In the genomic region with DNA sequence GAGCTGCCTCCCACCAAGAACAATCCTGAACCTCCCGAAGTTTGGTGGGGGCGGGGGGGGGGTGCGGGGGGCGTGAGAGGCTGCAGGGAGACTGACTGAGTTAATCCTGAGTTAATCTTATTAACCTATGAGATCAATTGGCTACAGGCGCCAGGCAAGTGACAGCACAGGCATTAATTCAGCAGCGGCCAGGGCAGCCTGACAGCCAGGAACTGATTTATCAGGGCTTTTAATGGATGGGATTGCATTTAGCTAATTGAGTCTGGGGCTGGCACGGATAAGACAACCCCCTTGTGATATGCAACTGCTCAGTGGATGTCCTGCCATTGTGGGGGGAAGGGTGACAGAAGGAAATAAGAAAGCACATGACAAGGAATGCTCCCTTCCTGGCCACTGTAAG, we compare ENCODE assay signal across 16 cellular contexts. TPM values are rescaled to one million over a fixed set of nuclear protein-coding genes. Genes with fewer than 3 reads are reported as not detected.
DNase-seq lines count a peak whose midpoint lies in the region; ATAC-seq and TF ChIP-seq lines count a peak whose summit lies in the region.
"Had no signal": no experiment of that assay in that cellular context is flagged by ENCODE, and none has a peak within 500 bp of the region (broad histone marks: within the 10 kb centered on the region; RNA-seq: fewer than 3 reads in every experiment).

No MANE protein-coding gene starts in this region.

- H3K27me3 ChIP-seq in A673 (replicated peaks; ENCODE audit: insufficient read depth, low read depth, low read length, poor library complexity): no peaks in the 10 kb centered on the region

- intact Hi-C loops in A673 (cut with micrococcal nuclease; ENCODE audit: unreplicated experiment): no loop called here

- H3K36me3 ChIP-seq in A673 (ENCODE audit: insufficient read depth, low read length, poor library complexity, severe bottlenecking): no peaks in the 10 kb centered on the region
- H3K36me3 ChIP-seq: BLaER1 treated with 17β-estradiol and CSF1 and Interleukin-3, amounts not matched to agents 10 nM and 100 nM had no signal

- no peaks in the 10 kb centered on the region for H3K36me3 Mint-ChIP-seq in brain

- H3K9me3 Mint-ChIP-seq in brain: no peaks in the 10 kb centered on the region

- ATAC-seq in HG03175 (IDR thresholded peaks at IDR 0.05; ENCODE audit: unreplicated experiment): no peak
- no peak for ATAC-seq in HG03442 (IDR thresholded peaks at IDR 0.05; ENCODE audit: unreplicated experiment)
- ATAC-seq: Panc1 had no signal

- BruUV-seq in A673 (replicated peaks; lab: Mats Ljungman, UMichigan): no TSS peak

- H3K9me3 ChIP-seq in A673 (ENCODE audit: low read depth, low read length, poor library complexity, severe bottlenecking): no peaks in the 10 kb centered on the region
- H3K9me3 ChIP-seq: BLaER1 treated with 17β-estradiol and CSF1 and Interleukin-3, amounts not matched to agents 10 nM and 100 nM had no signal

- peak overlapping the region in 3 of 5 experiments; percentile 71 to 87 (median 81) for H3K27ac Mint-ChIP-seq in brain

- peak; percentile 43 for DNase-seq in A673 (ENCODE audit: low spot score)
- DNase-seq in NCI-H524 (lab: John Stamatoyannopoulos, UW): peak; percentile 94
- peak; percentile 47 for DNase-seq in mesenteric fat pad (ENCODE audit: low spot score)
- DNase-seq in foreskin melanocyte: no peak
- no peak for DNase-seq in NCI-H2029 (lab: John Stamatoyannopoulos, UW)
- DNase-seq: 8988T, GF-D8, NCI-H1930, NCI-H2171, NCI-H446 treated with DMSO at 0.1 percent for 48 hours had no signal

- TF ChIP-seq CTCF in A673 (conservative IDR thresholded peaks at IDR 0.05; ENCODE audit: low read depth, low read length): no peak
- TF ChIP-seq CTCF in brain (conservative IDR thresholded peaks at IDR 0.05): no peak

- peaks cover 39% of the 10 kb centered on the region for H3K4me1 Mint-ChIP-seq in brain

- CTCF ChIA-PET in A673 (lab: Charles Lee): no interaction called here

- H3K4me1 ChIP-seq in A673 (ENCODE audit: insufficient read depth, low read length, poor library complexity, severe bottlenecking): peaks cover 28% of the 10 kb centered on the region

- H3K4me3 ChIP-seq in A673 (ENCODE audit: low read depth, low read length, poor library complexity, severe bottlenecking): no peak overlapping the region
- H3K4me3 ChIP-seq: BLaER1 treated with 17β-estradiol and CSF1 and Interleukin-3, amounts not matched to agents 10 nM and 100 nM; SK-N-MC had no signal

- H3K27ac ChIP-seq in A673 (ENCODE audit: low read depth, low read length, poor library complexity, severe bottlenecking): no peak overlapping the region
- H3K27ac ChIP-seq: BLaER1 treated with 17β-estradiol and CSF1 and Interleukin-3, amounts not matched to agents 10 nM and 100 nM; SK-N-MC had no signal

- H3K27me3 Mint-ChIP-seq in brain: peaks cover 3% of the 10 kb centered on the region

- POLR2A ChIA-PET in A673 (lab: Charles Lee; ENCODE audit: low non-redundant PET): no interaction called here

- peak overlapping the region in 1 of 5 experiments; percentile 12 for H3K4me3 Mint-ChIP-seq in brain

RNA-seq across cellular contexts. Expression of a gene that starts 16.3 kb away (rescaled TPM):
- 8.4 and 11.5 TPM in 2 replicates for total RNA-seq in A673 (2021)
- polyA plus RNA-seq in brain (ENCODE audit: insufficient read depth, low read depth, low replicate concordance): 38.0 TPM
- 7.5 TPM for total RNA-seq in mesenteric fat pad

Comparison
In these comparisons a context has a peak if more than half of its experiments do, and no peak if none do; other contexts are left out.
1. DNase-seq: peak in A673 (single experiment), NCI-H524 (2 of 2) and mesenteric fat pad (single experiment); none in foreskin melanocyte (single experiment) and NCI-H2029 (single experiment).